ENCODE assay signal across 27 cellular contexts in genomic region chr13:32545083-32545482, GRCh38. TPM values are rescaled to one million over a fixed set of nuclear protein-coding genes. Genes with fewer than 3 reads are reported as not detected.
DNase-seq lines count a peak whose midpoint lies in the region; ATAC-seq, FAIRE-seq and TF ChIP-seq lines count a peak whose summit lies in the region.
"Had no signal": no experiment of that assay in that cellular context is flagged by ENCODE, and none has a peak within 500 bp of the region (broad histone marks: within the 10 kb centered on the region; RNA-seq: fewer than 3 reads in every experiment).

No MANE protein-coding gene starts in this region.

- BruUV-seq in GM12878 (replicated peaks; lab: Mats Ljungman, UMichigan) = no TSS peak

- FAIRE-seq in GM12878 (lab: Jason Lieb, UNC) = no peak
- FAIRE-seq in pancreas (lab: Jason Lieb, UNC) = no peak
- FAIRE-seq: GM12892, GM18507, HepG2 had no signal

- H2AFZ ChIP-seq in GM12878 (ENCODE audit: control insufficient read depth, low read depth, low read length) = no peak overlapping the region
- H2AFZ ChIP-seq: GM23248 had no signal

- ATAC-seq in GM18861 (IDR thresholded peaks at IDR 0.05; ENCODE audit: unreplicated experiment) = peak; percentile 45
- peak; percentile 66 for ATAC-seq in HG03175 (IDR thresholded peaks at IDR 0.05; ENCODE audit: unreplicated experiment)
- no peak for ATAC-seq in GM12878
- no peak for ATAC-seq in pancreas
- ATAC-seq in HG02840 (IDR thresholded peaks at IDR 0.05; ENCODE audit: low FRiP score, unreplicated experiment) = no peak
- ATAC-seq: HepG2, PC-3 had no signal

- no peaks in the 10 kb centered on the region for H3K9me3 ChIP-seq in GM12878 (replicated peaks; ENCODE audit: control insufficient read depth, insufficient read depth, low read length)
- no peaks in the 10 kb centered on the region for H3K9me3 ChIP-seq in thyroid gland
- H3K9me3 ChIP-seq in pancreas = no peaks in the 10 kb centered on the region
- H3K9me3 ChIP-seq in tibial nerve = no peaks in the 10 kb centered on the region
- H3K9me3 ChIP-seq: Caco-2, HAP-1, SK-N-SH had no signal

- H3K9ac ChIP-seq in GM12878 (ENCODE audit: control insufficient read depth, insufficient read depth, low read length) = no peak overlapping the region
- H3K9ac ChIP-seq: GM23248, SK-N-SH had no signal

- RAD21 ChIA-PET in GM12878 (lab: Charles Lee; ENCODE audit: unreplicated experiment) = interaction anchor here (1.1 kb wide), 1 partner anchor 194 kb away, joined by 3 read pairs; no protein-coding TSS in a partner anchor

- no peak overlapping the region for H3K4me3 ChIP-seq in GM12878
- no peak overlapping the region for H3K4me3 ChIP-seq in thyroid gland (replicated peaks in 1 of 3)
- no peak overlapping the region for H3K4me3 ChIP-seq in pancreas
- H3K4me3 ChIP-seq in tibial nerve = no peak overlapping the region
- H3K4me3 ChIP-seq: GM23248, HAP-1 had no signal

- DNase-seq in GM12878 (ENCODE audit: low read depth, low spot score) (no peak), thyroid gland (no peak), pancreas (no peak), tibial nerve (ENCODE audit: low spot score in 2 of 2) (no peak)
- DNase-seq: AML-193; Caco-2; CD4-positive, CD25-positive, alpha-beta regulatory T cell; GF-D8; GM23248; KBM-7; NCI-H1092; NCI-H146; NCI-H2029 treated with DMSO at 0.1 percent for 48 hours; NCI-H2171; NCI-H526; PC-3; RPMI8226; SHP77 treated with DMSO at 0.1 percent for 48 hours; SK-N-SH; T-helper 1 cell had no signal

- H3K27me3 ChIP-seq in GM12878 (replicated peaks in 1 of 2; ENCODE audit: control insufficient read depth in 2 of 2, insufficient read depth in 2 of 2, low read length in 1 of 2) (no peaks in the 10 kb centered on the region), thyroid gland (no peaks in the 10 kb centered on the region), pancreas (no peaks in the 10 kb centered on the region), tibial nerve (no peaks in the 10 kb centered on the region)

- TF ChIP-seq POLR2A in GM12878 (IDR thresholded peaks at IDR 0.05; ENCODE audit: low read depth, low read length) (no peak), thyroid gland (IDR thresholded peaks at IDR 0.05) (no peak), tibial nerve (IDR thresholded peaks at IDR 0.05) (no peak)

- TF ChIP-seq RAD21 in GM12878 (IDR thresholded peaks at IDR 0.05; ENCODE audit: insufficient read depth, low read depth, low read length) = no peak

- TF ChIP-seq CTCF in GM12878 (IDR thresholded peaks at IDR 0.05 in 2 of 3, conservative IDR thresholded peaks at IDR 0.05 in 1 of 3; ENCODE audit: control insufficient read depth in 2 of 3, extremely low read depth in 1 of 3, insufficient read depth in 1 of 3, low read depth in 3 of 3, low read length in 3 of 3) = no peak
- TF ChIP-seq CTCF in thyroid gland (IDR thresholded peaks at IDR 0.05) = no peak
- no peak for TF ChIP-seq CTCF in pancreas (IDR thresholded peaks at IDR 0.05)
- no peak for TF ChIP-seq CTCF in tibial nerve (IDR thresholded peaks at IDR 0.05)

- no peak overlapping the region for H3K4me2 ChIP-seq in GM12878 (ENCODE audit: control insufficient read depth, insufficient read depth)
- H3K4me2 ChIP-seq: SK-N-SH had no signal

- H4K20me1 ChIP-seq in GM12878 (ENCODE audit: control insufficient read depth, insufficient read depth) = no peaks in the 10 kb centered on the region

- no peaks in the 10 kb centered on the region for H3K79me2 ChIP-seq in GM12878 (ENCODE audit: control insufficient read depth, insufficient read depth, low read length)

- CTCF ChIA-PET in GM12878 (lab: Yijun Ruan, JAX) = interaction anchor here (1.0 to 1.4 kb wide), 3 partner anchors 21 to 106 kb away, joined by 3 to 4 read pairs (median 3); no protein-coding TSS in a partner anchor

- no peak for TF ChIP-seq EP300 in GM12878 (IDR thresholded peaks at IDR 0.05; ENCODE audit: borderline replicate concordance in 1 of 2, control insufficient read depth in 1 of 2, low read depth in 2 of 2, low read length in 2 of 2)
- no peak for TF ChIP-seq EP300 in tibial nerve (IDR thresholded peaks at IDR 0.05)

- intact Hi-C loops in GM12878 (cut with micrococcal nuclease; ENCODE audit: unreplicated experiment) = no loop called here
- intact Hi-C loops in thyroid gland (cut with DNase I) = no loop called here
- intact Hi-C loops in pancreas (cut with DNase I) = no loop called here

- no peaks in the 10 kb centered on the region for H3K36me3 ChIP-seq in GM12878 (ENCODE audit: control insufficient read depth in 2 of 2, insufficient read depth in 2 of 2, low read length in 1 of 2)
- H3K36me3 ChIP-seq in thyroid gland = no peaks in the 10 kb centered on the region
- no peaks in the 10 kb centered on the region for H3K36me3 ChIP-seq in pancreas
- H3K36me3 ChIP-seq in tibial nerve = no peaks in the 10 kb centered on the region
- H3K36me3 ChIP-seq: HAP-1 had no signal

- H3K27ac ChIP-seq in GM12878 (ENCODE audit: control insufficient read depth, insufficient read depth) = no peak overlapping the region
- no peak overlapping the region for H3K27ac ChIP-seq in thyroid gland
- no peak overlapping the region for H3K27ac ChIP-seq in pancreas
- no peak overlapping the region for H3K27ac ChIP-seq in tibial nerve
- H3K27ac ChIP-seq: GM23248 had no signal

- POLR2A ChIA-PET in GM12878 (lab: Charles Lee) = no interaction called here

- WGBS in GM12878 (ENCODE audit: insufficient coverage, insufficient replicate concordance, low lambda C conversion rate, missing lambda C conversion rate) = 95% methylated on average over 2 of the region's 2 CpGs
- WGBS in thyroid gland, 2 donors = 94 to 95% methylated on average over 2 of the region's 2 CpGs
- 91 to 100% methylated on average over 2 of the region's 2 CpGs for WGBS in pancreas, 2 donors
- 91 to 96% methylated on average over 2 of the region's 2 CpGs for WGBS in tibial nerve, 2 donors

- H3K4me1 ChIP-seq in GM12878 (ENCODE audit: control insufficient read depth, insufficient read depth, low read length) = no peaks in the 10 kb centered on the region
- no peaks in the 10 kb centered on the region for H3K4me1 ChIP-seq in thyroid gland
- no peaks in the 10 kb centered on the region for H3K4me1 ChIP-seq in pancreas
- H3K4me1 ChIP-seq in tibial nerve = no peaks in the 10 kb centered on the region
- H3K4me1 ChIP-seq: Caco-2, HAP-1 had no signal

- in situ Hi-C loops in GM12878 (cut with MboI) = loop anchor here (25.0 kb wide), 1 partner anchor 1383 kb away; the partner anchor contains the start of gene HSPH1

- SMC1A ChIA-PET in GM12878 (lab: Charles Lee; ENCODE audit: uncharacterized antibody, unreplicated experiment) = interaction anchor here (1.4 to 2.3 kb wide), 2 partner anchors 26 to 36 kb away, joined by 4 to 8 read pairs; no protein-coding TSS in a partner anchor

TF ChIP-seq in GM12878, 131 proteins besides CTCF, POLR2A, EP300 and RAD21:
- TF ChIP-seq ZSCAN29 (IDR thresholded peaks at IDR 0.05) = no peak
- peak; percentile 57; the same call in 1 of the 2 replicates for TF ChIP-seq SPI1 (IDR thresholded peaks at IDR 0.05; ENCODE audit: borderline replicate concordance, insufficient read depth, low read depth, low read length)
- TF ChIP-seq KLF5 (IDR thresholded peaks at IDR 0.05; ENCODE audit: partially characterized antibody) = no peak

RNA-seq across cellular contexts. Expression of gene N4BP2L2, which starts 6.5 kb away (rescaled TPM):
- 523 and 578 TPM in 2 replicates for total RNA-seq in GM12878 (2013; cell fraction: nucleolus; rRNA removed)
- total RNA-seq in GM12878 (2014; rRNA removed) (48.7 and 69.2 TPM in 2 replicates), GM12878 (2014; rRNA removed; fragmentation: Illumina TruSeq; extraction: Trizol) (81.2 and 87.8 TPM in 2 replicates), GM12878 (2021) (49.3 and 56.2 TPM in 2 replicates), thyroid gland (100 to 1,000 TPM; 267 to 633 (median 382) TPM), pancreas (10 to 100 TPM; 31.5 to 78.8 (median 50.3) TPM), tibial nerve (100 to 1,000 TPM; 139 to 282 (median 229) TPM)
- polyA plus RNA-seq in GM12878 (2011; ENCODE audit: low read depth) = 24.2 TPM
- polyA plus RNA-seq in GM12878 (2011; rRNA removed) (87.1 and 152 TPM in 2 replicates), GM12878 (2014; fragmentation: Illumina TruSeq; extraction: Trizol) (62.6 and 89.4 TPM in 2 replicates), GM12878 (2014; fragmentation: Nextera tagmentation; extraction: Ambion mirVana) (10 to 100 TPM; 41.7 to 59.8 TPM), GM12878 (2014; rRNA removed) (42.7 and 48.4 TPM in 2 replicates), GM12878 (2016; fragmentation: Nextera tagmentation; extraction: Ambion mirVana) (10 to 100 TPM; 72.3 to 74.8 TPM), pancreas (10 to 100 TPM; 34.9 to 79.9 TPM)
- 19.5 and 20.2 TPM in 2 replicates for polyA plus RNA-seq in GM12878 (2011; cell fraction: cytosol; rRNA removed)
- 48.6 and 56.5 TPM in 2 replicates for polyA plus RNA-seq in GM12878 (2011; cell fraction: nucleus; rRNA removed)
- polyA plus RNA-seq in GM12878 (2012) = 47.3 and 52.6 TPM in 2 replicates
- 26.3 and 46.2 TPM in 2 replicates for polyA minus RNA-seq in GM12878 (2011; rRNA and poly(A)+ RNA removed)
- polyA minus RNA-seq in GM12878 (2011; cell fraction: cytosol; rRNA and poly(A)+ RNA removed) = 12.2 and 12.4 TPM in 2 replicates
- 30.8 and 47.7 TPM in 2 replicates for polyA minus RNA-seq in GM12878 (2011; cell fraction: nucleus; rRNA and poly(A)+ RNA removed)

RNA-seq across cellular contexts. Expression of gene PDS5B, which starts 41.2 kb away (rescaled TPM):
- 168 and 176 TPM in 2 replicates for total RNA-seq in GM12878 (2013; cell fraction: nucleolus; rRNA removed)
- total RNA-seq in GM12878 (2014; rRNA removed) = 24.4 and 29.0 TPM in 2 replicates
- 45.2 and 50.4 TPM in 2 replicates for total RNA-seq in GM12878 (2014; rRNA removed; fragmentation: Illumina TruSeq; extraction: Trizol)
- total RNA-seq in GM12878 (2021) = 46.2 and 55.3 TPM in 2 replicates
- 10.7 TPM for polyA plus RNA-seq in GM12878 (2011; ENCODE audit: low read depth)
- polyA plus RNA-seq in GM12878 (2011; rRNA removed) = 23.0 and 35.2 TPM in 2 replicates
- polyA plus RNA-seq in GM12878 (2011; cell fraction: cytosol; rRNA removed) = 9.7 and 10.6 TPM in 2 replicates
- polyA plus RNA-seq in GM12878 (2011; cell fraction: nucleus; rRNA removed) = 22.9 and 28.0 TPM in 2 replicates
- polyA plus RNA-seq in GM12878 (2012) = 17.3 and 20.2 TPM in 2 replicates
- 48.7 and 57.5 TPM in 2 replicates for polyA plus RNA-seq in GM12878 (2014; fragmentation: Illumina TruSeq; extraction: Trizol)
- polyA plus RNA-seq in GM12878 (2014; fragmentation: Nextera tagmentation; extraction: Ambion mirVana) = 10 to 100 TPM; 15.4 to 16.0 TPM
- 18.8 and 20.9 TPM in 2 replicates for polyA plus RNA-seq in GM12878 (2014; rRNA removed)
- 10 to 100 TPM; 37.0 to 38.1 TPM for polyA plus RNA-seq in GM12878 (2016; fragmentation: Nextera tagmentation; extraction: Ambion mirVana)
- 33.7 and 44.0 TPM in 2 replicates for polyA minus RNA-seq in GM12878 (2011; rRNA and poly(A)+ RNA removed)
- polyA minus RNA-seq in GM12878 (2011; cell fraction: cytosol; rRNA and poly(A)+ RNA removed) = 15.8 and 22.6 TPM in 2 replicates
- polyA minus RNA-seq in GM12878 (2011; cell fraction: nucleus; rRNA and poly(A)+ RNA removed) = 46.8 and 87.6 TPM in 2 replicates
- 10 to 100 TPM; 47.9 to 55.1 (median 49.3) TPM for total RNA-seq in thyroid gland
- 10 to 100 TPM; 10.4 to 19.9 (median 12.4) TPM for total RNA-seq in pancreas
- polyA plus RNA-seq in pancreas = 1 to 10 TPM; 2.9 to 7.6 TPM
- 10 to 100 TPM; 48.8 to 77.1 (median 52.7) TPM for total RNA-seq in tibial nerve

Comparison
In these comparisons a context has a peak if more than half of its experiments do, and no peak if none do; other contexts are left out.
1. ATAC-seq: peak in GM18861 (single experiment) and HG03175 (single experiment); none in GM12878 (single experiment), pancreas (0 of 4) and HG02840 (single experiment).